In the genomic region with DNA sequence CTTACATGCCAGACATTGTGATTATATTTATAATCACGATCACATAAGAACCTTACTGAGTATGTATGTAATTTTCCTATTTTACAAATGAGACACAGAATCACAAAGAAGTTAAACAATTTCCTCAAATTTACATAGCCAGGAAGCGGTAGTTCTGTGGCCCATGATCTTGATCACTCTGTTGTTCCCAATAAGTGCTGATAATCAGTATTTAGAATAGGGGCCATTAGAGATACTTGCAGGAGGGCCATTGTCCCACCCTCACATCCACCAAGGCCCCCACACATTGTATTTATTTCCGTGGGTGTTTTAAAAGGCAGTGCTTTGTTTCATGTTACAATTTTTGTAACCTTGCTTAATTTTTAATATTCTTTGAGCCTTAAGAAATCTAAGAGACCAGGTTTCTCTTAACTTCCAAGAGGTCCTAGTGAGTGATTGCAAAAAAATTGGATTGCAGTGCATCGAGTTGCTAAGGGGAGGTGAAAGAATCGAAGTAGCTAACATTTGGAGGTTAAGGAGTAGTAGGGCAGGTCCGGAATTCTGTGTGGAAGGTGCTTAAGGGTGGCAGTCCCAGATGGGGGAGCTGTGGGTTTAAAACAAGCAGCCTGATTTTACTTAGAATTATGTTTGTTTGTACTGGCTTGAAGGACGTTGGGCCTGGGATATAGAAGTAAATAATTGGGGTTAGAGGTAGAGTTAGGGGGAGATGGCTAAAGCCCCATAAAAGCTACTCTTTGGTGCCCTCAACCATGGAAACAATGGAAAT, we compare ENCODE assay signal across 11 cellular contexts.
DNase-seq lines count a peak whose midpoint lies in the region; ATAC-seq, FAIRE-seq and TF ChIP-seq lines count a peak whose summit lies in the region.
"Had no signal": no experiment of that assay in that cellular context is flagged by ENCODE, and none has a peak within 500 bp of the region (broad histone marks: within the 10 kb centered on the region; RNA-seq: fewer than 3 reads in every experiment).

No MANE protein-coding gene starts in this region.

- H3K4me1 ChIP-seq in A549 = peaks cover 36% of the 10 kb centered on the region
- H3K4me1 ChIP-seq in HAP-1 = peaks cover 4% of the 10 kb centered on the region; the same call in 1 of the 2 replicates
- no peaks in the 10 kb centered on the region for H3K4me1 ChIP-seq in aorta (ENCODE audit: control insufficient read depth in 1 of 2, insufficient read depth in 2 of 2, low read length in 2 of 2)

- H3K27ac ChIP-seq in A549 (0 out of 6 replicates have a peak overlapping the region, but pooled peaks of 1 of the 2 experiments have one; percentile 37), aorta (ENCODE audit: low read depth in 1 of 2, low read length in 2 of 2) (no peak overlapping the region)

- H3K4me2 ChIP-seq in A549 = no peak overlapping the region

- peak; percentile 41 to 45; a peak in 3 of 5 replicates for TF ChIP-seq RAD21 in A549 (conservative IDR thresholded peaks at IDR 0.05 in 1 of 2, IDR thresholded peaks at IDR 0.05 in 1 of 2)

- no peak for TF ChIP-seq EP300 in A549 (IDR thresholded peaks at IDR 0.05)

- intact Hi-C loops in aorta (cut with DNase I) = loop anchor here (5.0 to 10.0 kb wide), 2 partner anchors 714 to 721 kb away; a partner anchor contains a TSS

- WGBS in A549 (ENCODE audit: missing lambda C conversion rate) = 61% methylated on average over 7 of the region's 7 CpGs
- 76 to 77% methylated on average over 7 of the region's 7 CpGs for WGBS in aorta, 2 donors

- H3K4me3 ChIP-seq in A549 = no peak overlapping the region
- H3K4me3 ChIP-seq in foreskin fibroblast (ENCODE audit: low read depth in 1 of 2, low read length in 2 of 2) = no peak overlapping the region
- H3K4me3 ChIP-seq in HAP-1 = no peak overlapping the region
- no peak overlapping the region for H3K4me3 ChIP-seq in aorta (ENCODE audit: low read length in 2 of 2)

- no peak for FAIRE-seq in A549 (lab: Jason Lieb, UNC)

- TF ChIP-seq POLR2A in A549 (IDR thresholded peaks at IDR 0.05; ENCODE audit: low read length) = no peak

- DNase-seq in A549 (ENCODE audit: low read depth in 1 of 2, low spot score in 1 of 2) (peak in 1 of 2 experiments; percentile 57), HCEC 1CT (peak; percentile 23), SK-MEL-5 (ENCODE audit: low read depth, low spot score) (peak; percentile 56), foreskin fibroblast (peak; percentile 20 to 56), HAP-1 (ENCODE audit: low spot score in 2 of 2) (no peak), aorta (no peak)
- DNase-seq in activated CD8-positive, alpha-beta memory T cell treated with anti-CD3 and anti-CD28 coated beads for 24 hours = no peak
- DNase-seq: activated gamma-delta T cell, naive B cell, NCI-H2107 had no signal

- POLR2A ChIA-PET in A549 (lab: Yijun Ruan, JAX) = interaction anchor here (0.7 kb wide), 1 partner anchor 720 kb away, joined by 3 read pairs; a partner anchor contains a TSS

- in situ Hi-C loops in SK-MEL-5 (cut with HindIII; ENCODE audit: low pct_unique_long_range_greater_than_20kb, low sequenced_read_pairs) = no loop called here
- in situ Hi-C loops in HAP-1 (cut with MboI; ENCODE audit: low sequenced_read_pairs) = loop anchor here (25.0 kb wide), 1 partner anchor 714 kb away; a partner anchor contains a TSS

- H3K9me3 ChIP-seq in A549 (no peaks in the 10 kb centered on the region), HAP-1 (no peaks in the 10 kb centered on the region), aorta (ENCODE audit: control insufficient read depth, low read length) (no peaks in the 10 kb centered on the region)

- H3K36me3 ChIP-seq in HAP-1 (replicated peaks) (no peaks in the 10 kb centered on the region), aorta (ENCODE audit: control insufficient read depth in 1 of 2, insufficient read depth in 2 of 2, low read length in 1 of 2) (no peaks in the 10 kb centered on the region)

- TF ChIP-seq CTCF in A549 (IDR thresholded peaks at IDR 0.05) (no peak; the same call in 2 of the 3 replicates), foreskin fibroblast (IDR thresholded peaks at IDR 0.05; ENCODE audit: low read depth, low read length) (no peak)

- CTCF ChIA-PET in A549 (lab: Yijun Ruan, JAX) = interaction anchor here (0.6 to 1.3 kb wide), 5 partner anchors 34 to 718 kb away, joined by 3 to 6 read pairs (median 3); no protein-coding TSS in a partner anchor

- H3K27me3 ChIP-seq in HAP-1 (ENCODE audit: low read depth) (no peaks in the 10 kb centered on the region), aorta (ENCODE audit: control insufficient read depth in 1 of 2, insufficient read depth in 2 of 2, low read length in 1 of 2) (no peaks in the 10 kb centered on the region)

- ATAC-seq in A549 (peak in 1 of 2 experiments; percentile 43; a peak in 1 of 6 replicates), aorta (ENCODE audit: low FRiP score) (no peak), HG02938 (IDR thresholded peaks at IDR 0.05; ENCODE audit: unreplicated experiment) (no peak)

TF ChIP-seq in A549, 52 proteins besides CTCF, POLR2A, EP300 and RAD21:
- TF ChIP-seq, protein P1, sequence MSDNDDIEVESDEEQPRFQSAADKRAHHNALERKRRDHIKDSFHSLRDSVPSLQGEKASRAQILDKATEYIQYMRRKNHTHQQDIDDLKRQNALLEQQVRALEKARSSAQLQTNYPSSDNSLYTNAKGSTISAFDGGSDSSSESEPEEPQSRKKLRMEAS (IDR thresholded peaks at IDR 0.05) = no peak

Comparison
In these comparisons a context has a peak if more than half of its experiments do, and no peak if none do; other contexts are left out.
1. DNase-seq: peak in HCEC 1CT (single experiment), SK-MEL-5 (single experiment) and foreskin fibroblast (2 of 2); none in HAP-1 (0 of 2), aorta (0 of 2) and activated CD8-positive, alpha-beta memory T cell treated with anti-CD3 and anti-CD28 coated beads for 24 hours (single experiment).